In genomic region chr1:162195567-162195966, GRCh38 we compare ENCODE assay signal across 25 cellular contexts.
"Had no signal": no experiment of that assay in that cellular context is flagged by ENCODE, and none has a peak within 500 bp of the region (broad histone marks: within the 10 kb centered on the region; RNA-seq: fewer than 3 reads in every experiment).

No MANE protein-coding gene starts in this region.

- FAIRE-seq: endometrium, frontal cortex, islet of Langerhans, keratinocyte had no signal

- H3K27ac ChIP-seq: esophagus muscularis mucosa, foreskin keratinocyte, gastroesophageal sphincter, hepatocyte, left lung, lower lobe of right lung had no signal

- H3K4me2 ChIP-seq: hepatocyte had no signal

- H3K36me3 ChIP-seq: colonic mucosa, esophagus muscularis mucosa, gastroesophageal sphincter, heart left ventricle, left lung, lower lobe of right lung had no signal

- H2AFZ ChIP-seq: hepatocyte had no signal

- H3K9me3 ChIP-seq: colonic mucosa, esophagus muscularis mucosa, gastroesophageal sphincter, heart left ventricle, left lung, lower lobe of right lung, mucosa of descending colon had no signal

- H3K4me3 Mint-ChIP-seq: dendritic cell treated with granulocyte-macrophage colony-stimulating factor and Interleukin-4, amounts not matched to agents 40 ng/mL and 50 ng/mL, for 4 days; effector memory CD8-positive, alpha-beta T cell; endodermal cell; mesothelial cell of epicardium; naive B cell; naive thymus-derived CD8-positive, alpha-beta T cell had no signal

- H3K4me1 Mint-ChIP-seq: naive B cell; naive thymus-derived CD8-positive, alpha-beta T cell had no signal

- H3K36me3 Mint-ChIP-seq: mesothelial cell of epicardium; naive B cell; naive thymus-derived CD8-positive, alpha-beta T cell had no signal

- DNase-seq: colonic mucosa; cortex of kidney; effector CD8-positive, alpha-beta T cell; effector memory CD8-positive, alpha-beta T cell; endodermal cell; foreskin keratinocyte; heart left ventricle; hypothalamus; left cardiac atrium; left lung; left ventricle myocardium superior; lower lobe of right lung; mesenchymal stem cell; mucosa of descending colon; naive B cell; naive thymus-derived CD8-positive, alpha-beta T cell had no signal

- H3K9me3 Mint-ChIP-seq: dendritic cell treated with granulocyte-macrophage colony-stimulating factor and Interleukin-4, amounts not matched to agents 40 ng/mL and 50 ng/mL, for 4 days; effector memory CD8-positive, alpha-beta T cell; endodermal cell; mesothelial cell of epicardium; naive B cell; naive thymus-derived CD8-positive, alpha-beta T cell had no signal

- H3K4me3 ChIP-seq: colonic mucosa, esophagus muscularis mucosa, gastroesophageal sphincter, heart left ventricle, hepatocyte, left lung, lower lobe of right lung, mucosa of descending colon had no signal

- H3K27ac Mint-ChIP-seq: dendritic cell treated with granulocyte-macrophage colony-stimulating factor and Interleukin-4, amounts not matched to agents 40 ng/mL and 50 ng/mL, for 4 days; effector memory CD8-positive, alpha-beta T cell; endodermal cell; mesothelial cell of epicardium; naive B cell; naive thymus-derived CD8-positive, alpha-beta T cell had no signal

- H3K27me3 ChIP-seq: colonic mucosa, esophagus muscularis mucosa, gastroesophageal sphincter, heart left ventricle, hepatocyte, left lung had no signal
